1 cellular context compared by ENCODE assay signal in genomic region chr6:32979720-32980487, GRCh38.
TF ChIP-seq lines count a peak whose summit lies in the region.

No MANE protein-coding gene starts in this region.

TF ChIP-seq in H1, 55 proteins besides CTCF, POLR2A, EP300 and RAD21:
- TF ChIP-seq TAF7 (optimal IDR thresholded peaks at IDR 0.05; ENCODE audit: borderline replicate concordance, low read depth, low read length) (peak; percentile 1), KDM4A (IDR thresholded peaks at IDR 0.05; ENCODE audit: low read depth, low read length, severe bottlenecking) (no peak), CBX8 (IDR thresholded peaks at IDR 0.05; ENCODE audit: borderline replicate concordance, low read depth, low read length) (no peak), POLR2AphosphoS5 (IDR thresholded peaks at IDR 0.05; ENCODE audit: low read depth, low read length) (peak; percentile 45; the same call in 1 of the 2 replicates)
